ENCODE assay signal across 1 cellular context in the genomic region with DNA sequence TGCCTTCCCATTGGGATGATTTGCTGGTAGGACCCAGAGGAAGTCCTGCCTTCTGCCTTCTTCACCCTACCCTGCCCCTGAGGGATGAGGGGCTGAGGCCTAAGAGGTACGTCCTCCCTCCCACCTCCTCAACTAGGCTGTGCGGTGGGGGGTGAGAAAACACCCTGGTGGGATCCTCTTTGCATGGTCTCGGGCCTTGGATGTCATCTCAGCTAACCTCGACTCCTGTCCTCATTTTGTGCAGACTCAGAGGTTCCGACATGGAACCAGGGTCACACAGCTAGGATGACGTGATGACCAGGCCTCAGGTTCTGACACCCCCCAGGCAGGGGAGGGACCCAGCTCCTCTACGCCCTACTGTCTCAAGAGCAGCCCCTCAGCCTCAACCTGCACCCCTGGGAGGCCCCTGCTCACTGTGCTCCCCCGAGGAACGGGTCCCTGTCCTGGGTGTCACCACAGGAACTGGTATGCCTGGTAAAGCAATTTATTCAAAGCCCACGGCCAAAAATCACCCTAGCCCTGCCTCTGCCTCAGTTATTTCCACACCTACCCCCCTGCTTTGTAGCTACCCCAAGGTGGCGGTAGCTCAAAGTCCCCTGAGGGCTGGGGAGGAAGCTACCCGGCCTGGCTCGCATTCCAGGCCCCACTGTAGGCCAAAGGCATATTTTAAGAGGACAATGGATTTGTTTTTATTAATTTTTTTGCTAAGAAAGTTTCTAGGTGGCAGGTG.
TF ChIP-seq lines count a peak whose summit lies in the region.

No MANE protein-coding gene starts in this region.

TF ChIP-seq in GM12878, 131 proteins besides CTCF, POLR2A, EP300 and RAD21:
- TF ChIP-seq ZNF217 (IDR thresholded peaks at IDR 0.05), result no peak
- TF ChIP-seq SMC3 (IDR thresholded peaks at IDR 0.05; ENCODE audit: borderline replicate concordance, low read length), result no peak
- no peak for TF ChIP-seq LARP7 (IDR thresholded peaks at IDR 0.05)
- no peak for TF ChIP-seq ATF7 (IDR thresholded peaks at IDR 0.05; ENCODE audit: low read depth)
- no peak for TF ChIP-seq CHD1 (IDR thresholded peaks at IDR 0.05; ENCODE audit: low read depth, low read length)
- TF ChIP-seq STAT3 (IDR thresholded peaks at IDR 0.05; ENCODE audit: low read depth, low read length), result no peak
- no peak for TF ChIP-seq E2F8 (IDR thresholded peaks at IDR 0.05; ENCODE audit: low read depth, partially characterized antibody)
- no peak for TF ChIP-seq CBFB (IDR thresholded peaks at IDR 0.05; ENCODE audit: low read depth)
- no peak for TF ChIP-seq MXI1 (IDR thresholded peaks at IDR 0.05; ENCODE audit: low read depth, low read length)
